22 cellular contexts compared by ENCODE assay signal in genomic region chr6:42222450-42222849, GRCh38. TPM values are rescaled to one million over a fixed set of nuclear protein-coding genes. Genes with fewer than 3 reads are reported as not detected.
DNase-seq lines count a peak whose midpoint lies in the region; ATAC-seq and TF ChIP-seq lines count a peak whose summit lies in the region.
"Had no signal": no experiment of that assay in that cellular context is flagged by ENCODE, and none has a peak within 500 bp of the region (broad histone marks: within the 10 kb centered on the region; RNA-seq: fewer than 3 reads in every experiment).

No MANE protein-coding gene starts in this region.

- H2BK5ac ChIP-seq in IMR-90 (ENCODE audit: low read depth, low read length, poor library complexity, severe bottlenecking) = peak overlapping the region; percentile 5

- no peaks in the 10 kb centered on the region for H3K9me3 ChIP-seq in IMR-90 (ENCODE audit: control insufficient read depth, insufficient read depth, low read length)
- H3K9me3 ChIP-seq: SJSA1 had no signal

- no peak for TF ChIP-seq CTCF in IMR-90 (conservative IDR thresholded peaks at IDR 0.05; ENCODE audit: low read depth, low read length)
- no peak for TF ChIP-seq CTCF in RWPE1 (conservative IDR thresholded peaks at IDR 0.05; ENCODE audit: low read depth)
- no peak for TF ChIP-seq CTCF in lower leg skin (IDR thresholded peaks at IDR 0.05)

- in situ Hi-C loops in IMR-90 (cut with MboI; ENCODE audit: low sequenced_read_pairs) = no loop called here

- ATAC-seq in IMR-90 (ENCODE audit: low read depth) = no peak
- ATAC-seq: CD8-positive, alpha-beta T cell had no signal

- CTCF ChIA-PET in IMR-90 (lab: Yijun Ruan, JAX) (no interaction called here), RWPE1 (lab: Yijun Ruan, JAX) (no interaction called here)

- no peak overlapping the region for H2AK9ac ChIP-seq in IMR-90 (replicated peaks; ENCODE audit: low read depth, low read length, poor library complexity)

- peaks cover 11% of the 10 kb centered on the region for H3K4me1 ChIP-seq in IMR-90 (ENCODE audit: control insufficient read depth, insufficient read depth, low read length)

- H2BK120ac ChIP-seq in IMR-90 (ENCODE audit: low read depth, low read length) = no peak overlapping the region

- no peak overlapping the region; the same call in 1 of the 2 replicates for H2BK20ac ChIP-seq in IMR-90 (ENCODE audit: low read depth, low read length)

- H3K4me2 ChIP-seq in IMR-90 (ENCODE audit: low read depth, low read length) = no peak overlapping the region

- POLR2A ChIA-PET in IMR-90 (lab: Charles Lee; ENCODE audit: unreplicated experiment) (no interaction called here), RWPE1 (lab: Yijun Ruan, JAX; ENCODE audit: low non-redundant PET) (no interaction called here)

- no peak for TF ChIP-seq POLR2A in IMR-90 (IDR thresholded peaks at IDR 0.05; ENCODE audit: low read depth, low read length)
- TF ChIP-seq POLR2A in lower leg skin (IDR thresholded peaks at IDR 0.05) = no peak

- no peak overlapping the region for H3K4me3 ChIP-seq in IMR-90 (ENCODE audit: insufficient read depth, low read depth, low read length)
- no peak overlapping the region for H3K4me3 ChIP-seq in lower leg skin (ENCODE audit: low read depth, poor library complexity, severe bottlenecking)
- H3K4me3 ChIP-seq: SJSA1 had no signal

- H4K91ac ChIP-seq in IMR-90 (ENCODE audit: insufficient read depth, low read depth, low read length) = no peak overlapping the region; the same call in 1 of the 2 replicates

- no peaks in the 10 kb centered on the region for H4K20me1 ChIP-seq in IMR-90 (ENCODE audit: insufficient read depth, low read length)

- no peak overlapping the region for H3K9ac ChIP-seq in IMR-90 (ENCODE audit: low read depth, low read length)

- H3K36me3 ChIP-seq in IMR-90 (ENCODE audit: control insufficient read depth, insufficient read depth, low read length) = no peaks in the 10 kb centered on the region
- H3K36me3 ChIP-seq: SJSA1 had no signal

- no peak overlapping the region for H2AFZ ChIP-seq in IMR-90 (replicated peaks; ENCODE audit: low read length, poor library complexity)

- no peak overlapping the region for H4K5ac ChIP-seq in IMR-90 (ENCODE audit: low read depth, low read length)

- H3K79me1 ChIP-seq in IMR-90 (ENCODE audit: low read depth in 1 of 2, low read length in 2 of 2) = peaks cover 0 to 7% of the 10 kb centered on the region in 2 experiments; a peak in 2 of 4 replicates

- H3K27ac ChIP-seq in IMR-90 (ENCODE audit: insufficient read depth, low read length) (no peak overlapping the region), RWPE1 (peak overlapping the region; percentile 70)
- H3K27ac ChIP-seq: SJSA1 had no signal

- no peak for TF ChIP-seq RAD21 in IMR-90 (IDR thresholded peaks at IDR 0.05; ENCODE audit: low read length)

- H3K9me1 ChIP-seq in IMR-90 (ENCODE audit: insufficient read depth, low read length) = peaks cover 15% of the 10 kb centered on the region

- H2BK15ac ChIP-seq in IMR-90 (ENCODE audit: low read depth, low read length) = no peak overlapping the region

- H4K8ac ChIP-seq in IMR-90 (ENCODE audit: low read depth in 2 of 2, low read length in 2 of 2) = no peak overlapping the region

- peak overlapping the region; percentile 71 for H2AK5ac ChIP-seq in IMR-90 (ENCODE audit: low read depth, low read length)

- no TSS peak for BruUV-seq in IMR-90 (replicated peaks; lab: Mats Ljungman, UMichigan)

- intact Hi-C loops in IMR-90 (cut with micrococcal nuclease) = loop anchor here (10.0 kb wide), 1 partner anchor 112 kb away; no protein-coding TSS in a partner anchor
- intact Hi-C loops in lower leg skin (cut with DNase I; ENCODE audit: low total_unique reads) = no loop called here

- DNase-seq in NCI-H2171 treated with DMSO at 0.1 percent for 48 hours (lab: John Stamatoyannopoulos, UW) (peak; percentile 11), NCI-H2171 (lab: John Stamatoyannopoulos, UW) (no peak), IMR-90 (peak; percentile 23), RWPE1 (ENCODE audit: low spot score) (no peak), kidney tubule cell (ENCODE audit: low spot score) (peak; percentile 60), lower leg skin (ENCODE audit: low spot score in 2 of 2) (no peak), hepatic stellate cell (ENCODE audit: low spot score) (no peak), putamen (ENCODE audit: low spot score) (no peak)
- DNase-seq: 8988T; AML-193; C1 segment of cervical spinal cord; CD8-positive, alpha-beta T cell; DND-41; Karpas-422; MV-4-11; NCI-H1105 treated with DMSO at 0.1 percent for 48 hours; NCI-H2029 treated with DMSO at 0.1 percent for 48 hours; NCI-H524 treated with DMSO at 0.1 percent for 48 hours; OCI-M1; T-helper 1 cell had no signal

- no peak overlapping the region for H3K14ac ChIP-seq in IMR-90 (replicated peaks; ENCODE audit: low read depth, low read length)

- H3K27me3 ChIP-seq in IMR-90 (ENCODE audit: control insufficient read depth, insufficient read depth, low read length) = no peaks in the 10 kb centered on the region
- H3K27me3 ChIP-seq: SJSA1 had no signal

- H3K4ac ChIP-seq in IMR-90 (ENCODE audit: low read depth, low read length) = no peak overlapping the region

- dilution Hi-C loops in IMR-90 (cut with HindIII; ENCODE audit: low sequenced_read_pairs, unreplicated experiment) = no loop called here

- no peak overlapping the region for H3K56ac ChIP-seq in IMR-90 (ENCODE audit: extremely low read depth, insufficient read depth, low read length)

- H3K18ac ChIP-seq in IMR-90 (ENCODE audit: low read depth, low read length) = no peak overlapping the region

- H3K23ac ChIP-seq in IMR-90 (ENCODE audit: low read depth, low read length) = no peak overlapping the region

- WGBS in IMR-90 (ENCODE audit: extremely low coverage in 2 of 2, insufficient read length in 1 of 2), 2 experiments = no CpG with 5 or more reads among the region's 7 CpGs
- WGBS in lower leg skin, 2 donors = 83 to 90% methylated on average over 7 of the region's 7 CpGs

TF ChIP-seq in IMR-90, 13 proteins besides CTCF, POLR2A, EP300 and RAD21:
- no peak for TF ChIP-seq BHLHE40 (IDR thresholded peaks at IDR 0.05; ENCODE audit: low read depth, low read length)
- TF ChIP-seq SMC3 (IDR thresholded peaks at IDR 0.05; ENCODE audit: low read depth, low read length) = no peak
- TF ChIP-seq CEBPB (IDR thresholded peaks at IDR 0.05; ENCODE audit: low read depth, low read length) = no peak
- no peak for TF ChIP-seq USF2 (IDR thresholded peaks at IDR 0.05; ENCODE audit: low read depth, low read length)
- TF ChIP-seq RCOR1 (IDR thresholded peaks at IDR 0.05; ENCODE audit: insufficient replicate concordance, low read length) = no peak
- TF ChIP-seq MXI1 (IDR thresholded peaks at IDR 0.05; ENCODE audit: borderline replicate concordance, low read depth, low read length) = no peak
- TF ChIP-seq MAFK (IDR thresholded peaks at IDR 0.05; ENCODE audit: low read depth, low read length) = no peak
- no peak for TF ChIP-seq CHD1 (IDR thresholded peaks at IDR 0.05; ENCODE audit: low read depth, low read length)
- TF ChIP-seq NFE2L2 (IDR thresholded peaks at IDR 0.05; ENCODE audit: low read depth, low read length) = no peak
- TF ChIP-seq MAZ (IDR thresholded peaks at IDR 0.05; ENCODE audit: borderline replicate concordance, low read depth, low read length) = no peak

RNA-seq across cellular contexts. Expression of gene MRPS10, which starts 4.8 kb away (rescaled TPM):
- total RNA-seq in IMR-90 (2012; rRNA removed) = 47.0 and 71.1 TPM in 2 replicates
- 24.0 and 28.5 TPM in 2 replicates for polyA plus RNA-seq in IMR-90 (2012; rRNA removed)
- 8.0 and 10.3 TPM in 2 replicates for polyA plus RNA-seq in IMR-90 (2012; cell fraction: cytosol; rRNA removed)
- 1.8 and 8.3 TPM in 2 replicates for polyA plus RNA-seq in IMR-90 (2012; cell fraction: nucleus; rRNA removed; ENCODE audit: low replicate concordance)
- 10 to 100 TPM; 20.9 to 27.1 (median 25.8) TPM for total RNA-seq in lower leg skin

RNA-seq across cellular contexts. Expression of gene GUCA1B, which starts 27.7 kb away (rescaled TPM):
- total RNA-seq in IMR-90 (2012; rRNA removed) = under 0.01 and 0.18 TPM in 2 replicates
- 0.60 and 1.0 TPM in 2 replicates for polyA plus RNA-seq in IMR-90 (2012; rRNA removed)
- polyA plus RNA-seq in IMR-90 (2012; cell fraction: cytosol; rRNA removed) = 0.21 and 0.42 TPM in 2 replicates
- polyA plus RNA-seq in IMR-90 (2012; cell fraction: nucleus; rRNA removed; ENCODE audit: low replicate concordance) = 0.94 and 1.4 TPM in 2 replicates
- 1 to 10 TPM in 1 of 4 donors, under 1 TPM in 2, not detected in 1; 0.34 to 1.6 (median 0.52) TPM for total RNA-seq in lower leg skin
- total RNA-seq: SJSA1 had no signal

RNA-seq across cellular contexts. Expression of gene GUCA1A, which starts 49.3 kb away (rescaled TPM):
- under 0.01 and 0.18 TPM in 2 replicates for total RNA-seq in IMR-90 (2012; rRNA removed)
- 0.32 and 0.34 TPM in 2 replicates for polyA plus RNA-seq in IMR-90 (2012; rRNA removed)
- 0.50 and 0.60 TPM in 2 replicates for polyA plus RNA-seq in IMR-90 (2012; cell fraction: cytosol; rRNA removed)
- polyA plus RNA-seq in IMR-90 (2012; cell fraction: nucleus; rRNA removed; ENCODE audit: low replicate concordance) = 0.12 and 0.18 TPM in 2 replicates
- total RNA-seq in lower leg skin = not detected
- total RNA-seq: CD8-positive, alpha-beta T cell; M059J; SJSA1 had no signal

Comparison
In these comparisons a context has a peak if more than half of its experiments do, and no peak if none do; other contexts are left out.
1. DNase-seq: peak in NCI-H2171 treated with DMSO at 0.1 percent for 48 hours (single experiment), IMR-90 (single experiment) and kidney tubule cell (single experiment); none in NCI-H2171 (single experiment), RWPE1 (single experiment), lower leg skin (0 of 2), hepatic stellate cell (single experiment) and putamen (single experiment).